18 cellular contexts compared by ENCODE assay signal in genomic region chr11:121606354-121606753, GRCh38.
"Had no signal": no experiment of that assay in that cellular context is flagged by ENCODE, and none has a peak within 500 bp of the region (broad histone marks: within the 10 kb centered on the region; RNA-seq: fewer than 3 reads in every experiment).

No MANE protein-coding gene starts in this region.

- FAIRE-seq: endometrium, frontal cortex had no signal

- H3K4me3 Mint-ChIP-seq: naive thymus-derived CD8-positive, alpha-beta T cell; neural crest cell; stimulated activated naive B cell treated with anti-CD40 and anti-IgM and Interleukin-4, amounts not matched to agents 10 μg/mL and 1 μg/mL and 100 μg/mL, for 72 hours; stimulated activated naive CD8-positive, alpha-beta T cell treated with anti-CD3 and anti-CD28 coated beads, Interleukin-15, amount 100 ng/mL, for 72 hours had no signal

- H3K9me3 Mint-ChIP-seq: naive thymus-derived CD8-positive, alpha-beta T cell; stimulated activated naive B cell treated with anti-CD40 and anti-IgM and Interleukin-4, amounts not matched to agents 10 μg/mL and 1 μg/mL and 100 μg/mL, for 72 hours; stimulated activated naive CD8-positive, alpha-beta T cell treated with anti-CD3 and anti-CD28 coated beads, Interleukin-15, amount 100 ng/mL, for 72 hours had no signal

- H3K27ac ChIP-seq: heart left ventricle, skin epidermis had no signal

- H3K27me3 ChIP-seq: heart left ventricle had no signal

- ATAC-seq: esophagus mucosa; heart left ventricle; left lobe of liver; naive thymus-derived CD8-positive, alpha-beta T cell; sciatic nerve; stimulated activated naive B cell treated with anti-CD40 and anti-IgM and Interleukin-4, amounts not matched to agents 10 μg/mL and 1 μg/mL and 100 μg/mL, for 72 hours; stimulated activated naive CD8-positive, alpha-beta T cell treated with anti-CD3 and anti-CD28 coated beads, Interleukin-15, amount 100 ng/mL, for 72 hours had no signal

- H3K27ac Mint-ChIP-seq: stimulated activated naive B cell treated with anti-CD40 and anti-IgM and Interleukin-4, amounts not matched to agents 10 μg/mL and 1 μg/mL and 100 μg/mL, for 72 hours; stimulated activated naive CD8-positive, alpha-beta T cell treated with anti-CD3 and anti-CD28 coated beads, Interleukin-15, amount 100 ng/mL, for 72 hours had no signal

- H3K4me3 ChIP-seq: heart left ventricle, skin epidermis had no signal

- H3K9me3 ChIP-seq: heart left ventricle had no signal

- DNase-seq: effector memory CD4-positive, alpha-beta T cell; heart left ventricle; hippocampal formation; mammary epithelial cell; naive thymus-derived CD8-positive, alpha-beta T cell; posterior cingulate gyrus; stimulated activated CD4-positive, alpha-beta T cell treated with anti-CD3 and anti-CD28 coated beads, Interleukin-2, amount 100 ng/mL, for 24 hours; stimulated activated CD4-positive, alpha-beta T cell treated with anti-CD3 and anti-CD28 coated beads, Interleukin-4, amount 100 ng/mL, for 4 hours; stimulated activated naive B cell treated with anti-CD40 and anti-IgM and Interleukin-4, amounts not matched to agents 10 μg/mL and 1 μg/mL and 100 μg/mL, for 72 hours; stimulated activated naive CD8-positive, alpha-beta T cell treated with anti-CD3 and anti-CD28 coated beads, Interleukin-15, amount 100 ng/mL, for 72 hours; trophoblast cell had no signal

- H3K27me3 Mint-ChIP-seq: naive thymus-derived CD8-positive, alpha-beta T cell; stimulated activated naive B cell treated with anti-CD40 and anti-IgM and Interleukin-4, amounts not matched to agents 10 μg/mL and 1 μg/mL and 100 μg/mL, for 72 hours; stimulated activated naive CD8-positive, alpha-beta T cell treated with anti-CD3 and anti-CD28 coated beads, Interleukin-15, amount 100 ng/mL, for 72 hours had no signal

- H3K4me1 Mint-ChIP-seq: stimulated activated naive B cell treated with anti-CD40 and anti-IgM and Interleukin-4, amounts not matched to agents 10 μg/mL and 1 μg/mL and 100 μg/mL, for 72 hours; stimulated activated naive CD8-positive, alpha-beta T cell treated with anti-CD3 and anti-CD28 coated beads, Interleukin-15, amount 100 ng/mL, for 72 hours had no signal
